Comparison of ENCODE assay signal across 6 cellular contexts in the genomic region with DNA sequence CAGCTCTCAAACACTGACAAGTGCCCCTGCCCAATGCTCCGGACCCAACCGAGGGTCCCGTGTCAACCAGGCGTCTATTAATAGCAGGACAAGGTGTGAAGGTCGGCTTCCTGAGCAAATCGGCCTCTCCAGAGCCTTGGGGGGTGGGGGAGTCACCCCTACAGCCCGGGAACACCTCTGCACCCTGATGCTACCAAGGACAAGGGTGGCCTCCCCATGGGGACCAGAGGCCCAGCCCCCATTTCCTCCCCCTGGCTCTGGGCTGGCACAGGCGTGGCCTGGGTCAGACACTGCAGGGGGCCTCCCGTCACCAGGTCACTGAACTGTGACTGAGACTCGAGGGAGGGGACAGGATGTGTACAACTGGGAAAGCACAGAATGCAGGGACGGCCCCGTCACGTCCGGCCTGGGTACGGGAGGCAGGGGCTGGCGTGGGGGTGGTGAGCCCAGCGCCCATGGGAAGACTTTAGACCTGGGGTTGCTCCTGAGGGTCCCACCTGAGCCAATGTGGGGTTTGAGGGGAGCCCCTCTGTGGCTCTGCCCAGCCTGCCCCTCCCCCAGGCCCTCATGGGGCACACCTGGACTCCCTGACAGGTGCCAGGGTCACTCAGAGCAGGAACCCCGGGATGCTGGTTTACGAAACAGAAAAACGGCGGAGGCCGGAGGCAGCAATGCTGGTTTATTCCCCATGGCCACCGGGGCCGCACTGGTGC. TPM values are rescaled to one million over a fixed set of nuclear protein-coding genes. Genes with fewer than 3 reads are reported as not detected.
DNase-seq lines count a peak whose midpoint lies in the region; ATAC-seq and TF ChIP-seq lines count a peak whose summit lies in the region.

No MANE protein-coding gene starts in this region.

- H3K27ac Mint-ChIP-seq in neural progenitor cell = no peak overlapping the region

- H3K9me3 Mint-ChIP-seq in neural progenitor cell = no peaks in the 10 kb centered on the region

- H3K4me1 ChIP-seq in NT2/D1 (ENCODE audit: insufficient read depth, insufficient read length) (peaks cover 23% of the 10 kb centered on the region), body of pancreas (peaks cover 31% of the 10 kb centered on the region), neural progenitor cell (peaks cover 10% of the 10 kb centered on the region)

- peaks cover 14% of the 10 kb centered on the region for H3K4me1 Mint-ChIP-seq in neural progenitor cell

- peaks cover 20% of the 10 kb centered on the region for H4K20me1 ChIP-seq in neural progenitor cell (ENCODE audit: low read depth)

- H3K9ac ChIP-seq in NT2/D1 (ENCODE audit: insufficient read length, low read depth) (peak overlapping the region; percentile 81), neural progenitor cell (no peak overlapping the region)

- H3K9me3 ChIP-seq in NT2/D1 (ENCODE audit: insufficient read depth, low read length) = no peaks in the 10 kb centered on the region
- H3K9me3 ChIP-seq in body of pancreas = no peaks in the 10 kb centered on the region
- H3K9me3 ChIP-seq in neural progenitor cell (ENCODE audit: low read depth) = no peaks in the 10 kb centered on the region

- H3K4me3 ChIP-seq in NT2/D1 (ENCODE audit: insufficient read length, low read depth) (peak overlapping the region; percentile 30), body of pancreas (peak overlapping the region; percentile 30 to 38), neural progenitor cell (peak overlapping the region; percentile 79)

- H3K79me2 ChIP-seq in neural progenitor cell (ENCODE audit: low read depth) = peaks cover 8% of the 10 kb centered on the region

- DNase-seq in 8988T = peak; percentile 97
- DNase-seq in NT2/D1 (ENCODE audit: low read depth, low spot score) = no peak
- peak; percentile 47 to 76 (median 61) for DNase-seq in body of pancreas
- peak; percentile 47 for DNase-seq in neural progenitor cell (ENCODE audit: low spot score)
- no peak for DNase-seq in NCI-H345 treated with DMSO at 0.1 percent for 48 hours (lab: John Stamatoyannopoulos, UW; ENCODE audit: unreplicated experiment)

- H3K36me3 ChIP-seq in NT2/D1 (ENCODE audit: insufficient read depth, insufficient read length, low read length) (peaks cover 70% of the 10 kb centered on the region), body of pancreas (replicated peaks in 1 of 2; ENCODE audit: insufficient read depth in 1 of 2, low read depth in 2 of 2) (no peaks in the 10 kb centered on the region), neural progenitor cell (no peaks in the 10 kb centered on the region)

- H3K27me3 ChIP-seq in NT2/D1 (ENCODE audit: insufficient read depth, insufficient read length) (no peaks in the 10 kb centered on the region), body of pancreas (no peaks in the 10 kb centered on the region), neural progenitor cell (no peaks in the 10 kb centered on the region)

- peak overlapping the region; percentile 95 for H3K4me2 ChIP-seq in neural progenitor cell

- no peak for TF ChIP-seq CTCF in body of pancreas (IDR thresholded peaks at IDR 0.05)
- no peak for TF ChIP-seq CTCF in neural progenitor cell (IDR thresholded peaks at IDR 0.05)

- no peak overlapping the region for H2AFZ ChIP-seq in neural progenitor cell (replicated peaks)

- peaks cover 2% of the 10 kb centered on the region for H3K36me3 Mint-ChIP-seq in neural progenitor cell

- ATAC-seq in GM21381 (IDR thresholded peaks at IDR 0.05; ENCODE audit: unreplicated experiment) (peak; percentile 63), body of pancreas (peak; percentile 54)

- peak in 1 of 3 donors; percentile 33 for TF ChIP-seq POLR2A in body of pancreas (IDR thresholded peaks at IDR 0.05)

- H3F3A ChIP-seq in neural progenitor cell (ENCODE audit: low read depth) = peaks cover 6% of the 10 kb centered on the region

- H3K27me3 Mint-ChIP-seq in neural progenitor cell (ENCODE audit: insufficient read depth, low read depth) = peaks cover 7% of the 10 kb centered on the region

- peak overlapping the region; percentile 65 to 86 (median 70) for H3K27ac ChIP-seq in body of pancreas
- no peak overlapping the region for H3K27ac ChIP-seq in neural progenitor cell

- intact Hi-C loops in body of pancreas (cut with DNase I) = no loop called here

- H3K4me3 Mint-ChIP-seq in neural progenitor cell = peak overlapping the region; percentile 84

- WGBS in body of pancreas, 2 donors = 43 to 46% methylated on average over 17 to 23 of the region's 24 CpGs

RNA-seq across cellular contexts. Expression of gene CYBA, which starts 0.6 kb away (rescaled TPM):
- 100 to 1,000 TPM; 126 to 177 TPM for total RNA-seq in body of pancreas
- 29.9 and 101 TPM in 2 replicates for total RNA-seq in neural progenitor cell (ENCODE audit: low replicate concordance)

RNA-seq across cellular contexts. Expression of gene MVD, which starts 11.5 kb away (rescaled TPM):
- total RNA-seq in body of pancreas (10 to 100 TPM; 16.9 to 28.7 TPM), neural progenitor cell (ENCODE audit: low replicate concordance) (12.7 and 53.7 TPM in 2 replicates)

RNA-seq across cellular contexts. Expression of gene IL17C, which starts 13.1 kb away (rescaled TPM):
- total RNA-seq in body of pancreas (not detected), neural progenitor cell (ENCODE audit: low replicate concordance) (not detected in 2 replicates)

RNA-seq across cellular contexts. Expression of gene SNAI3, which starts 34.9 kb away (rescaled TPM):
- total RNA-seq in body of pancreas = under 1 TPM in 1 of 2 donors, not detected in 1; 0.26 TPM
- 0.71 TPM in 1 of 2 replicates, not detected in the other for total RNA-seq in neural progenitor cell (ENCODE audit: low replicate concordance)

RNA-seq across cellular contexts. Expression of gene RNF166, which starts 54.8 kb away (rescaled TPM):
- total RNA-seq in body of pancreas (10 to 100 TPM; 16.6 to 27.7 TPM), neural progenitor cell (ENCODE audit: low replicate concordance) (11.1 and 30.1 TPM in 2 replicates)

Comparison
In these comparisons a context has a peak if more than half of its experiments do, and no peak if none do; other contexts are left out.
1. DNase-seq: peak in 8988T (single experiment), body of pancreas (4 of 4) and neural progenitor cell (single experiment); none in NT2/D1 (single experiment) and NCI-H345 treated with DMSO at 0.1 percent for 48 hours (single experiment).
2. Peak in every context shown above with its lines, with median percentiles within 50 percentile points of each other: H3K4me3 ChIP-seq.